8 cellular contexts compared by ENCODE assay signal in genomic region chr1:247110627-247111258, GRCh38. TPM values are rescaled to one million over a fixed set of nuclear protein-coding genes. Genes with fewer than 3 reads are reported as not detected.
A peak's percentile ranks its signal among the peaks of the same experiment; 100 is the strongest.
DNase-seq lines count a peak whose midpoint lies in the region; ATAC-seq and TF ChIP-seq lines count a peak whose summit lies in the region.

No MANE protein-coding gene starts in this region.

- H2AFZ ChIP-seq in Karpas-422 (ENCODE audit: low read length), result no peak overlapping the region

- H3K9me3 ChIP-seq in WERI-Rb-1 (ENCODE audit: severe bottlenecking) (no peaks in the 10 kb centered on the region), HAP-1 (0 out of 2 replicates have a peak, but pooled peaks cover 2% of the 10 kb centered on the region), Karpas-422 (ENCODE audit: low read length) (no peaks in the 10 kb centered on the region)

- DNase-seq in EL, result peak; percentile 30
- DNase-seq in WERI-Rb-1, result peak; percentile 53
- DNase-seq in epithelial cell of proximal tubule (ENCODE audit: low read depth), result no peak
- no peak for DNase-seq in omental fat pad (ENCODE audit: low spot score)
- no peak for DNase-seq in HAP-1 (ENCODE audit: low spot score in 2 of 2)
- DNase-seq in Karpas-422, result no peak
- no peak for DNase-seq in iPS-NIHi11 (ENCODE audit: low spot score)
- DNase-seq in NCI-H2171 (lab: John Stamatoyannopoulos, UW), result no peak

- H3K4me2 ChIP-seq in Karpas-422 (ENCODE audit: low read depth, low read length, poor library complexity, severe bottlenecking), result no peak overlapping the region

- no peaks in the 10 kb centered on the region for H3K27me3 ChIP-seq in WERI-Rb-1 (ENCODE audit: insufficient read depth, low read depth, severe bottlenecking)
- H3K27me3 ChIP-seq in HAP-1 (ENCODE audit: low read depth), result no peaks in the 10 kb centered on the region
- no peaks in the 10 kb centered on the region for H3K27me3 ChIP-seq in Karpas-422 (ENCODE audit: low read length)

- no peak for TF ChIP-seq CTCF in WERI-Rb-1 (IDR thresholded peaks at IDR 0.05; ENCODE audit: low read depth, low read length)
- TF ChIP-seq CTCF in epithelial cell of proximal tubule (conservative IDR thresholded peaks at IDR 0.05; ENCODE audit: low read depth, low read length), result no peak
- TF ChIP-seq CTCF in omental fat pad (IDR thresholded peaks at IDR 0.05), result no peak

- H3K9ac ChIP-seq in Karpas-422 (ENCODE audit: low read length), result no peak overlapping the region

- H4K20me1 ChIP-seq in Karpas-422 (ENCODE audit: insufficient read depth, low read depth, low read length), result no peaks in the 10 kb centered on the region

- in situ Hi-C loops in HAP-1 (cut with MboI; ENCODE audit: low sequenced_read_pairs), result no loop called here

- peak; percentile 3 for ATAC-seq in omental fat pad (ENCODE audit: low FRiP score)

- H3K9me2 ChIP-seq in Karpas-422 (replicated peaks; ENCODE audit: insufficient read depth, low read length), result no peaks in the 10 kb centered on the region

- H3K4me3 ChIP-seq in WERI-Rb-1 (ENCODE audit: low read depth, low read length), result peak overlapping the region; percentile 55
- H3K4me3 ChIP-seq in epithelial cell of proximal tubule (ENCODE audit: low read depth, low read length), result peak overlapping the region; percentile 71
- H3K4me3 ChIP-seq in HAP-1, result no peak overlapping the region
- no peak overlapping the region for H3K4me3 ChIP-seq in Karpas-422 (ENCODE audit: low read length)

- H3K36me3 ChIP-seq in WERI-Rb-1 (no peaks in the 10 kb centered on the region), HAP-1 (replicated peaks) (no peaks in the 10 kb centered on the region), Karpas-422 (ENCODE audit: insufficient read depth, low read length) (no peaks in the 10 kb centered on the region)

- H3K4me1 ChIP-seq in HAP-1, result no peaks in the 10 kb centered on the region
- H3K4me1 ChIP-seq in Karpas-422 (ENCODE audit: low read length), result no peaks in the 10 kb centered on the region

- no peaks in the 10 kb centered on the region for H3K79me2 ChIP-seq in Karpas-422 (ENCODE audit: low read length)

- H3K27ac ChIP-seq in WERI-Rb-1, result peak overlapping the region; percentile 77
- H3K27ac ChIP-seq in Karpas-422 (ENCODE audit: low read length), result no peak overlapping the region

RNA-seq across cellular contexts. Expression of gene ZNF669, which starts 6.6 kb away (rescaled TPM):
- total RNA-seq in epithelial cell of proximal tubule (7.9 and 11.3 TPM in 2 replicates), omental fat pad (1 to 10 TPM; 4.0 to 9.1 (median 6.3) TPM)
- 8.4 and 22.3 TPM in 2 replicates for total RNA-seq in Karpas-422 (2014; rRNA removed; shearing (Covaris generic); ENCODE audit: low replicate concordance)

RNA-seq across cellular contexts. Expression of gene ZNF670, which starts 32.1 kb away (rescaled TPM):
- total RNA-seq in epithelial cell of proximal tubule, result 2.3 and 4.7 TPM in 2 replicates
- 1 to 10 TPM; 2.3 to 3.2 (median 2.8) TPM for total RNA-seq in omental fat pad
- total RNA-seq in Karpas-422 (2014; rRNA removed; shearing (Covaris generic); ENCODE audit: low replicate concordance), result 5.7 and 20.0 TPM in 2 replicates

Comparison
In these comparisons a context has a peak if more than half of its experiments do, and no peak if none do; other contexts are left out.
1. DNase-seq: peak in EL (single experiment) and WERI-Rb-1 (single experiment); none in epithelial cell of proximal tubule (single experiment), omental fat pad (single experiment), HAP-1 (0 of 2), Karpas-422 (single experiment), iPS-NIHi11 (single experiment) and NCI-H2171 (single experiment).
2. H3K4me3 ChIP-seq: peak in WERI-Rb-1 (single experiment) and epithelial cell of proximal tubule (single experiment); none in HAP-1 (single experiment) and Karpas-422 (single experiment).